Comparison of ENCODE assay signal across 8 cellular contexts in the genomic region with DNA sequence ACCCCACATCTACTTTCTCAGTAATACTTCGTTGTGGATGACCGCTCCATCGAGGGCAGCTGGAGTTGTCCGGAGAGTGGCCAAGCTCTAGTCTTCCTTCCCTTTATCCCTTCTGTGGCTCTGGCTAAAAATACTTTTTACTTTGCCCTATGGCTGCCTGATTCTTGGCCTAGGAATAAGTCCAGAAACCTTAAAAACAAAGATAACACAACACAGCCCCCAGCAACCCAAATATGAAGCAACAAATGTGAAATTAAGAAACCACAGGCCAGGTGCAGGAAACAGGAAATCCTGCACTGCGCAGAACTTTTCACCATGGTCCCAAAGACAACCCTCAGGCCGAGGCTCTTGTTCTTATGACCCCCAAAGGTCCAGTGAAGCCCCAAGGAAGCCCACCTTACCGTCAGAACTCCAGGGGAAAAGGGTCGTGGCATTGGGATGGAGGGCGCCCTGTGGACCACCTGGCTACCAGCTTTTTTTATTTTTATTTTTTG. TPM values are rescaled to one million over a fixed set of nuclear protein-coding genes. Genes with fewer than 3 reads are reported as not detected.
DNase-seq lines count a peak whose midpoint lies in the region; ATAC-seq and TF ChIP-seq lines count a peak whose summit lies in the region.

No MANE protein-coding gene starts in this region.

- peaks cover 33% of the 10 kb centered on the region for H3K36me3 ChIP-seq in right atrium auricular region

- H3K9me3 ChIP-seq in right atrium auricular region: no peaks in the 10 kb centered on the region

- TF ChIP-seq CTCF in GM12864 (IDR thresholded peaks at IDR 0.05; ENCODE audit: low read depth, low read length, missing control alignments): no peak
- TF ChIP-seq CTCF in right atrium auricular region (IDR thresholded peaks at IDR 0.05): no peak
- TF ChIP-seq CTCF in chondrocyte (IDR thresholded peaks at IDR 0.05): no peak
- no peak for TF ChIP-seq CTCF in coronary artery (IDR thresholded peaks at IDR 0.05)

- H3K4me3 ChIP-seq in GM12864 (ENCODE audit: low read depth, low read length) (no peak overlapping the region), right atrium auricular region (no peak overlapping the region), coronary artery (no peak overlapping the region)

- H3K27ac ChIP-seq in right atrium auricular region: peak overlapping the region; percentile 32 to 48
- peak overlapping the region in 1 of 2 donors; percentile 51 for H3K27ac ChIP-seq in coronary artery

- H3K4me1 ChIP-seq in right atrium auricular region: peaks cover 0 to 49% of the 10 kb centered on the region in 2 donors

- H3K36me3 Mint-ChIP-seq in chondrocyte (ENCODE audit: low read depth): peaks cover 14% of the 10 kb centered on the region

- peaks cover 42% of the 10 kb centered on the region for H3K4me1 Mint-ChIP-seq in chondrocyte (ENCODE audit: low read depth)

- no peak overlapping the region for H3K4me3 Mint-ChIP-seq in chondrocyte (ENCODE audit: unreplicated experiment)

- no peaks in the 10 kb centered on the region for H3K9me3 Mint-ChIP-seq in chondrocyte (ENCODE audit: low read depth)

- ATAC-seq in HG02798 (IDR thresholded peaks at IDR 0.05; ENCODE audit: poor library complexity, unreplicated experiment): peak; percentile 54

- no peaks in the 10 kb centered on the region for H3K27me3 Mint-ChIP-seq in chondrocyte (ENCODE audit: low read depth)

- H3K27ac Mint-ChIP-seq in chondrocyte (ENCODE audit: unreplicated experiment): no peak overlapping the region

- H3K27me3 ChIP-seq in right atrium auricular region: no peaks in the 10 kb centered on the region

- DNase-seq in GM12864 (ENCODE audit: low read depth) (peak; percentile 78), SKM-1 treated with dmso at 0.1 percent for 144 hours (lab: John Stamatoyannopoulos, UW; ENCODE audit: unreplicated experiment) (peak; percentile 93), right atrium auricular region (ENCODE audit: low spot score) (no peak), chondrocyte (ENCODE audit: low spot score) (no peak), globus pallidus (ENCODE audit: low spot score) (no peak), coronary artery (ENCODE audit: low spot score) (no peak), NCI-H187 (lab: John Stamatoyannopoulos, UW) (no peak)

RNA-seq across cellular contexts. Expression of a gene that starts 26.0 kb away (rescaled TPM):
- total RNA-seq in right atrium auricular region (10 to 100 TPM; 20.7 to 24.5 TPM), chondrocyte (30.4 to 34.3 TPM (median 33.6 TPM) in 3 replicates)

RNA-seq across cellular contexts. Expression of a gene that starts 28.5 kb away (rescaled TPM):
- total RNA-seq in right atrium auricular region (10 to 100 TPM; 11.5 to 22.5 TPM), chondrocyte (47.3 to 52.8 TPM (median 51.9 TPM) in 3 replicates)

RNA-seq across cellular contexts. Expression of a gene that starts 42.3 kb away (rescaled TPM):
- total RNA-seq in right atrium auricular region (1 to 10 TPM in 1 of 2 donors, not detected in 1; 1.6 TPM), chondrocyte (6.3 to 11.9 TPM (median 9.6 TPM) in 3 replicates)

RNA-seq across cellular contexts. Expression of a gene that starts 55.4 kb away (rescaled TPM):
- not detected for total RNA-seq in right atrium auricular region
- total RNA-seq in chondrocyte: not detected in 3 replicates

Comparison
In these comparisons a context has a peak if more than half of its experiments do, and no peak if none do; other contexts are left out.
1. DNase-seq: peak in GM12864 (single experiment) and SKM-1 treated with dmso at 0.1 percent for 144 hours (single experiment); none in right atrium auricular region (single experiment), chondrocyte (single experiment), globus pallidus (single experiment), coronary artery (single experiment) and NCI-H187 (0 of 2).